ENCODE assay signal across 1 cellular context in genomic region chr10:62851449-62851848, GRCh38.
TF ChIP-seq lines count a peak whose summit lies in the region.

No MANE protein-coding gene starts in this region.

TF ChIP-seq in HCT116, 20 proteins besides CTCF, POLR2A, EP300 and RAD21:
- TF ChIP-seq ZBTB33 (IDR thresholded peaks at IDR 0.05; ENCODE audit: extremely low read depth, insufficient replicate concordance, low read length) (no peak), SRF (IDR thresholded peaks at IDR 0.05; ENCODE audit: low read depth) (no peak), MAX (IDR thresholded peaks at IDR 0.05) (no peak), SIN3A (IDR thresholded peaks at IDR 0.05; ENCODE audit: low read depth) (no peak), ATF3 (IDR thresholded peaks at IDR 0.05) (no peak), EGR1 (IDR thresholded peaks at IDR 0.05; ENCODE audit: low read depth) (no peak), EZH2phosphoT487 (IDR thresholded peaks at IDR 0.05; ENCODE audit: borderline replicate concordance) (no peak), ZFX (IDR thresholded peaks at IDR 0.05) (no peak), JUND (IDR thresholded peaks at IDR 0.05) (no peak), POLR2AphosphoS5 (IDR thresholded peaks at IDR 0.05; ENCODE audit: low read depth, low read length) (no peak), YY1 (IDR thresholded peaks at IDR 0.05; ENCODE audit: extremely low read depth, insufficient replicate concordance, low read depth, low read length) (no peak), FOSL1 (IDR thresholded peaks at IDR 0.05; ENCODE audit: low read depth) (no peak), SP1 (IDR thresholded peaks at IDR 0.05; ENCODE audit: low read depth) (no peak), ELF1 (IDR thresholded peaks at IDR 0.05; ENCODE audit: borderline replicate concordance, low read depth) (no peak), CEBPB (IDR thresholded peaks at IDR 0.05; ENCODE audit: low read depth) (no peak), ZNF274 (IDR thresholded peaks at IDR 0.05; ENCODE audit: low read depth, low read length) (no peak), REST (IDR thresholded peaks at IDR 0.05; ENCODE audit: low read depth) (no peak), CBX3 (IDR thresholded peaks at IDR 0.05; ENCODE audit: low read depth) (no peak; the same call in 1 of the 2 replicates)
